ENCODE assay signal across 23 cellular contexts in genomic region chr7:36103837-36104561, GRCh38.
"Had no signal": no experiment of that assay in that cellular context is flagged by ENCODE, and none has a peak within 500 bp of the region (broad histone marks: within the 10 kb centered on the region; RNA-seq: fewer than 3 reads in every experiment).

No MANE protein-coding gene starts in this region.

- H3K27ac ChIP-seq: brain microvascular endothelial cell, cardiac muscle cell had no signal

- ATAC-seq: activated CD8-positive, alpha-beta memory T cell treated with anti-CD3 and anti-CD28 coated beads, Interleukin-2, amount 10 ng/mL, durations not matched to agents 7 days and 5 days; activated naive CD4-positive, alpha-beta T cell treated with anti-CD3 and anti-CD28 coated beads, Interleukin-2, amount 50 U/mL, for 72 hours; PC-3; T-helper 17 cell; WTC11 had no signal

- H3K4me3 ChIP-seq: cardiac muscle cell had no signal

- H3K36me3 ChIP-seq: brain microvascular endothelial cell, cardiac muscle cell had no signal

- DNase-seq: activated CD4-positive, alpha-beta T cell treated with anti-CD3 and anti-CD28 coated beads for 48 hours; activated CD4-positive, alpha-beta T cell treated with anti-CD3 and anti-CD28 coated beads, Interleukin-2, amount 50 U/mL, for 48 hours; activated CD4-positive, CD25-positive, alpha-beta regulatory T cell treated with anti-CD3 and anti-CD28 coated beads, Interleukin-2, amount 50 U/mL, for 72 hours; activated CD8-positive, alpha-beta memory T cell treated with anti-CD3 and anti-CD28 coated beads, Interleukin-2, amount 10 ng/mL, durations not matched to agents 7 days and 5 days; activated effector memory CD4-positive, alpha-beta T cell treated with anti-CD3 and anti-CD28 coated beads, Interleukin-2, amount 50 U/mL, for 16 hours; activated naive CD4-positive, alpha-beta T cell treated with Interleukin-2 at 50 U/mL for 16 hours; activated T-cell treated with anti-CD3 and anti-CD28 coated beads, Interleukin-2, amount 50 U/mL, for 24 hours; brain microvascular endothelial cell; cerebellar nuclear complex; KG1; NCI-H1092 treated with DMSO at 0.1 percent for 48 hours; NCI-H1436 treated with DMSO at 0.1 percent for 48 hours; NCI-H187; NCI-H2081; NCI-H510A treated with DMSO at 0.1 percent for 48 hours; PC-3; SHP77 treated with DMSO at 0.1 percent for 48 hours; T-helper 17 cell; T-helper 9 cell had no signal

- H3K27me3 ChIP-seq: brain microvascular endothelial cell, cardiac muscle cell had no signal

- FAIRE-seq: RCC 7860 had no signal
